16 cellular contexts compared by ENCODE assay signal in genomic region chr5:173246135-173246495, GRCh38. TPM values are rescaled to one million over a fixed set of nuclear protein-coding genes. Genes with fewer than 3 reads are reported as not detected.
"Had no signal": no experiment of that assay in that cellular context is flagged by ENCODE, and none has a peak within 500 bp of the region (broad histone marks: within the 10 kb centered on the region; RNA-seq: fewer than 3 reads in every experiment).

No MANE protein-coding gene starts in this region.

- H3K79me2 ChIP-seq: parathyroid adenoma had no signal

- H3K4me1 Mint-ChIP-seq: stimulated activated memory B cell treated with anti-CD40 and anti-IgM and Interleukin-4, amounts not matched to agents 10 μg/mL and 1 μg/mL and 100 μg/mL, for 72 hours had no signal

- H3K4me1 ChIP-seq: parathyroid adenoma had no signal

- H3K9me3 Mint-ChIP-seq: activated CD4-positive, alpha-beta memory T cell treated with anti-CD3 and anti-CD28 coated beads for 36 hours; activated T-cell treated with anti-CD3 and anti-CD28 coated beads, Interleukin-2, amount 50 U/mL, for 72 hours; memory B cell; stimulated activated memory B cell treated with anti-CD40 and anti-IgM and Interleukin-4, amounts not matched to agents 10 μg/mL and 1 μg/mL and 100 μg/mL, for 72 hours; T-cell had no signal

- H3K4me3 Mint-ChIP-seq: activated CD4-positive, alpha-beta memory T cell treated with anti-CD3 and anti-CD28 coated beads for 36 hours; memory B cell; stimulated activated memory B cell treated with anti-CD40 and anti-IgM and Interleukin-4, amounts not matched to agents 10 μg/mL and 1 μg/mL and 100 μg/mL, for 72 hours; T-cell had no signal

- H3K27ac ChIP-seq: breast epithelium, esophagus muscularis mucosa, parathyroid adenoma, tibial nerve had no signal

- H3K4me3 ChIP-seq: breast epithelium, esophagus muscularis mucosa, smooth muscle cell, tibial nerve had no signal

- H3K36me3 ChIP-seq: breast epithelium, esophagus muscularis mucosa, tibial nerve had no signal

- H3K36me3 Mint-ChIP-seq: activated CD4-positive, alpha-beta memory T cell treated with anti-CD3 and anti-CD28 coated beads for 36 hours; memory B cell; stimulated activated memory B cell treated with anti-CD40 and anti-IgM and Interleukin-4, amounts not matched to agents 10 μg/mL and 1 μg/mL and 100 μg/mL, for 72 hours; T-cell had no signal

- H3K9ac ChIP-seq: parathyroid adenoma had no signal

- H3K27ac Mint-ChIP-seq: stimulated activated memory B cell treated with anti-CD40 and anti-IgM and Interleukin-4, amounts not matched to agents 10 μg/mL and 1 μg/mL and 100 μg/mL, for 72 hours had no signal

- H3K9me3 ChIP-seq: breast epithelium, esophagus muscularis mucosa, tibial nerve had no signal

- DNase-seq: activated CD4-positive, alpha-beta memory T cell treated with anti-CD3 and anti-CD28 coated beads for 36 hours; activated CD4-positive, CD25-positive, alpha-beta regulatory T cell treated with anti-CD3 and anti-CD28 coated beads, Interleukin-2, amount 50 U/mL, for 72 hours; activated gamma-delta T cell treated with Interleukin-2 at 50 U/mL for 16 hours; activated T-cell treated with anti-CD3 and anti-CD28 coated beads, Interleukin-2, amount 50 U/mL, for 72 hours; aorta; T-cell had no signal

- ATAC-seq: activated T-cell treated with anti-CD3 and anti-CD28 coated beads, Interleukin-2, amount 50 U/mL, for 72 hours; left lobe of liver; stimulated activated memory B cell treated with anti-CD40 and anti-IgM and Interleukin-4, amounts not matched to agents 10 μg/mL and 1 μg/mL and 100 μg/mL, for 72 hours; T-cell had no signal

- H2AFZ ChIP-seq: parathyroid adenoma had no signal

RNA-seq across cellular contexts. Expression of gene NKX2-5, which starts 11.1 kb away (rescaled TPM):
- total RNA-seq: activated CD4-positive, alpha-beta memory T cell treated with anti-CD3 and anti-CD28 coated beads for 36 hours; aorta; esophagus muscularis mucosa; left lobe of liver; subcutaneous adipose tissue; T-cell; tibial nerve had no signal
- polyA plus RNA-seq: neural cell had no signal
